Comparison of ENCODE assay signal across 8 cellular contexts in genomic region chr9:111632051-111632450, GRCh38. TPM values are rescaled to one million over a fixed set of nuclear protein-coding genes. Genes with fewer than 3 reads are reported as not detected.
DNase-seq lines count a peak whose midpoint lies in the region; ATAC-seq and TF ChIP-seq lines count a peak whose summit lies in the region.

No MANE protein-coding gene starts in this region.

- peaks cover 48% of the 10 kb centered on the region for H3K4me1 Mint-ChIP-seq in activated T-cell treated with anti-CD3 and anti-CD28 coated beads, Interleukin-2, amount 50 U/mL, for 24 hours (ENCODE audit: low read depth)
- peaks cover 33% of the 10 kb centered on the region for H3K4me1 Mint-ChIP-seq in activated CD8-positive, alpha-beta T cell treated with anti-CD3 and anti-CD28 coated beads, Interleukin-2, amount 10 ng/mL, durations not matched to agents 7 days and 5 days (ENCODE audit: low read depth)

- peaks cover 12 to 23% of the 10 kb centered on the region in 2 donors for H3K4me1 ChIP-seq in thyroid gland

- no peaks in the 10 kb centered on the region for H3K9me3 Mint-ChIP-seq in activated T-cell treated with anti-CD3 and anti-CD28 coated beads, Interleukin-2, amount 50 U/mL, for 24 hours
- H3K9me3 Mint-ChIP-seq in activated CD8-positive, alpha-beta T cell treated with anti-CD3 and anti-CD28 coated beads, Interleukin-2, amount 10 ng/mL, durations not matched to agents 7 days and 5 days (ENCODE audit: insufficient read depth): no peaks in the 10 kb centered on the region

- no peak for TF ChIP-seq CTCF in thyroid gland (IDR thresholded peaks at IDR 0.05)

- H3K4me3 Mint-ChIP-seq in activated T-cell treated with anti-CD3 and anti-CD28 coated beads, Interleukin-2, amount 50 U/mL, for 24 hours: peak overlapping the region; percentile 87
- H3K4me3 Mint-ChIP-seq in activated CD8-positive, alpha-beta T cell treated with anti-CD3 and anti-CD28 coated beads, Interleukin-2, amount 10 ng/mL, durations not matched to agents 7 days and 5 days: peak overlapping the region; percentile 90

- no peak for DNase-seq in activated T-cell treated with anti-CD3 and anti-CD28 coated beads, Interleukin-2, amount 50 U/mL, for 24 hours
- DNase-seq in activated T-cell treated with anti-CD3 and anti-CD28 coated beads for 4 hours: no peak
- DNase-seq in activated CD8-positive, alpha-beta T cell treated with anti-CD3 and anti-CD28 coated beads, Interleukin-2, amount 10 ng/mL, durations not matched to agents 7 days and 5 days: no peak
- DNase-seq in iris pigment epithelial cell (ENCODE audit: low read depth): peak; percentile 16
- no peak for DNase-seq in thyroid gland
- no peak for DNase-seq in ureter (ENCODE audit: low spot score)
- DNase-seq in posterior vena cava (ENCODE audit: low spot score): no peak
- no peak for DNase-seq in left lobe of liver (ENCODE audit: low spot score)

- peak overlapping the region in 2 of 3 donors; percentile 73 to 80 for H3K27ac ChIP-seq in thyroid gland

- no peaks in the 10 kb centered on the region for H3K36me3 ChIP-seq in thyroid gland

- no peak for ATAC-seq in activated CD8-positive, alpha-beta T cell treated with anti-CD3 and anti-CD28 coated beads, Interleukin-2, amount 10 ng/mL, durations not matched to agents 7 days and 5 days
- no peak for ATAC-seq in left lobe of liver

- no peaks in the 10 kb centered on the region for H3K27me3 Mint-ChIP-seq in activated T-cell treated with anti-CD3 and anti-CD28 coated beads, Interleukin-2, amount 50 U/mL, for 24 hours
- H3K27me3 Mint-ChIP-seq in activated CD8-positive, alpha-beta T cell treated with anti-CD3 and anti-CD28 coated beads, Interleukin-2, amount 10 ng/mL, durations not matched to agents 7 days and 5 days (ENCODE audit: low read depth): no peaks in the 10 kb centered on the region

- POLR2A ChIA-PET in activated CD8-positive, alpha-beta T cell treated with anti-CD3 and anti-CD28 coated beads, Interleukin-2, amount 10 ng/mL, durations not matched to agents 7 days and 5 days (lab: Charles Lee): interaction anchor here (0.7 kb wide), 1 partner anchor 30 kb away, joined by 3 read pairs; no protein-coding TSS in a partner anchor

- H3K4me3 ChIP-seq in thyroid gland (replicated peaks in 1 of 3): peak overlapping the region; percentile 77 to 93 (median 89)

- intact Hi-C loops in thyroid gland (cut with DNase I) (no loop called here), posterior vena cava (cut with DNase I) (no loop called here)

- H3K27me3 ChIP-seq in thyroid gland: no peaks in the 10 kb centered on the region

- WGBS in thyroid gland, 2 donors: 35 to 46% methylated on average over 5 of the region's 5 CpGs

- H3K36me3 Mint-ChIP-seq in activated T-cell treated with anti-CD3 and anti-CD28 coated beads, Interleukin-2, amount 50 U/mL, for 24 hours (ENCODE audit: low read depth): peaks cover 34% of the 10 kb centered on the region
- H3K36me3 Mint-ChIP-seq in activated CD8-positive, alpha-beta T cell treated with anti-CD3 and anti-CD28 coated beads, Interleukin-2, amount 10 ng/mL, durations not matched to agents 7 days and 5 days (ENCODE audit: low read depth): peaks cover 16% of the 10 kb centered on the region

- peak overlapping the region; percentile 89 for H3K27ac Mint-ChIP-seq in activated T-cell treated with anti-CD3 and anti-CD28 coated beads, Interleukin-2, amount 50 U/mL, for 24 hours
- peak overlapping the region; percentile 79 for H3K27ac Mint-ChIP-seq in activated CD8-positive, alpha-beta T cell treated with anti-CD3 and anti-CD28 coated beads, Interleukin-2, amount 10 ng/mL, durations not matched to agents 7 days and 5 days

- no peak for TF ChIP-seq POLR2A in thyroid gland (IDR thresholded peaks at IDR 0.05)

- H3K9me3 ChIP-seq in thyroid gland: no peaks in the 10 kb centered on the region

- CTCF ChIA-PET in activated CD8-positive, alpha-beta T cell treated with anti-CD3 and anti-CD28 coated beads, Interleukin-2, amount 10 ng/mL, durations not matched to agents 7 days and 5 days (lab: Charles Lee): no interaction called here

RNA-seq across cellular contexts. Expression of gene DNAJC25, which starts 0.9 kb away (rescaled TPM):
- total RNA-seq in activated CD8-positive, alpha-beta T cell treated with anti-CD3 and anti-CD28 coated beads, Interleukin-2, amount 10 ng/mL, durations not matched to agents 7 days and 5 days: 1 to 10 TPM; 3.9 to 4.2 TPM
- 10 to 100 TPM in 2 of 4 donors, 1 to 10 TPM in 2; 6.0 to 15.2 (median 10.8) TPM for total RNA-seq in thyroid gland
- total RNA-seq in ureter: 9.8 TPM
- total RNA-seq in posterior vena cava: 1 to 10 TPM; 7.2 to 8.1 TPM
- 21.7 TPM for total RNA-seq in left lobe of liver

RNA-seq across cellular contexts. Expression of gene GNG10, which starts 29.4 kb away (rescaled TPM):
- total RNA-seq in activated CD8-positive, alpha-beta T cell treated with anti-CD3 and anti-CD28 coated beads, Interleukin-2, amount 10 ng/mL, durations not matched to agents 7 days and 5 days: 10 to 100 TPM; 21.4 TPM
- total RNA-seq in thyroid gland (10 to 100 TPM; 44.8 to 57.3 (median 53.5) TPM), ureter (50.7 TPM), posterior vena cava (10 to 100 TPM; 49.9 to 51.8 TPM), left lobe of liver (6.3 TPM)

RNA-seq across cellular contexts. Expression of gene PTGR1, which starts 32.6 kb away (rescaled TPM):
- not detected for total RNA-seq in activated CD8-positive, alpha-beta T cell treated with anti-CD3 and anti-CD28 coated beads, Interleukin-2, amount 10 ng/mL, durations not matched to agents 7 days and 5 days
- 10 to 100 TPM; 27.7 to 64.3 (median 39.4) TPM for total RNA-seq in thyroid gland
- total RNA-seq in ureter: 399 TPM
- total RNA-seq in posterior vena cava: 10 to 100 TPM; 20.3 to 30.9 TPM
- 526 TPM for total RNA-seq in left lobe of liver

Comparison
In these comparisons a context has a peak if more than half of its experiments do, and no peak if none do; other contexts are left out.
1. RNA of gene PTGR1, which starts 32.6 kb away (total RNA-seq): 526 TPM in left lobe of liver (single experiment), 399 TPM in ureter (single experiment), 27.7 to 64.3 TPM in thyroid gland and 20.3 to 30.9 TPM in posterior vena cava; not detected in activated CD8-positive, alpha-beta T cell treated with anti-CD3 and anti-CD28 coated beads, Interleukin-2, amount 10 ng/mL, durations not matched to agents 7 days and 5 days; every median in the first group is over 10 times any median in the second.